Comparison of ENCODE assay signal across 1 cellular context in genomic region chr1:217140041-217140901, GRCh38.
TF ChIP-seq lines count a peak whose summit lies in the region.

No MANE protein-coding gene starts in this region.

TF ChIP-seq in GM23338, 12 proteins besides CTCF, POLR2A, EP300 and RAD21:
- TF ChIP-seq, protein P1, sequence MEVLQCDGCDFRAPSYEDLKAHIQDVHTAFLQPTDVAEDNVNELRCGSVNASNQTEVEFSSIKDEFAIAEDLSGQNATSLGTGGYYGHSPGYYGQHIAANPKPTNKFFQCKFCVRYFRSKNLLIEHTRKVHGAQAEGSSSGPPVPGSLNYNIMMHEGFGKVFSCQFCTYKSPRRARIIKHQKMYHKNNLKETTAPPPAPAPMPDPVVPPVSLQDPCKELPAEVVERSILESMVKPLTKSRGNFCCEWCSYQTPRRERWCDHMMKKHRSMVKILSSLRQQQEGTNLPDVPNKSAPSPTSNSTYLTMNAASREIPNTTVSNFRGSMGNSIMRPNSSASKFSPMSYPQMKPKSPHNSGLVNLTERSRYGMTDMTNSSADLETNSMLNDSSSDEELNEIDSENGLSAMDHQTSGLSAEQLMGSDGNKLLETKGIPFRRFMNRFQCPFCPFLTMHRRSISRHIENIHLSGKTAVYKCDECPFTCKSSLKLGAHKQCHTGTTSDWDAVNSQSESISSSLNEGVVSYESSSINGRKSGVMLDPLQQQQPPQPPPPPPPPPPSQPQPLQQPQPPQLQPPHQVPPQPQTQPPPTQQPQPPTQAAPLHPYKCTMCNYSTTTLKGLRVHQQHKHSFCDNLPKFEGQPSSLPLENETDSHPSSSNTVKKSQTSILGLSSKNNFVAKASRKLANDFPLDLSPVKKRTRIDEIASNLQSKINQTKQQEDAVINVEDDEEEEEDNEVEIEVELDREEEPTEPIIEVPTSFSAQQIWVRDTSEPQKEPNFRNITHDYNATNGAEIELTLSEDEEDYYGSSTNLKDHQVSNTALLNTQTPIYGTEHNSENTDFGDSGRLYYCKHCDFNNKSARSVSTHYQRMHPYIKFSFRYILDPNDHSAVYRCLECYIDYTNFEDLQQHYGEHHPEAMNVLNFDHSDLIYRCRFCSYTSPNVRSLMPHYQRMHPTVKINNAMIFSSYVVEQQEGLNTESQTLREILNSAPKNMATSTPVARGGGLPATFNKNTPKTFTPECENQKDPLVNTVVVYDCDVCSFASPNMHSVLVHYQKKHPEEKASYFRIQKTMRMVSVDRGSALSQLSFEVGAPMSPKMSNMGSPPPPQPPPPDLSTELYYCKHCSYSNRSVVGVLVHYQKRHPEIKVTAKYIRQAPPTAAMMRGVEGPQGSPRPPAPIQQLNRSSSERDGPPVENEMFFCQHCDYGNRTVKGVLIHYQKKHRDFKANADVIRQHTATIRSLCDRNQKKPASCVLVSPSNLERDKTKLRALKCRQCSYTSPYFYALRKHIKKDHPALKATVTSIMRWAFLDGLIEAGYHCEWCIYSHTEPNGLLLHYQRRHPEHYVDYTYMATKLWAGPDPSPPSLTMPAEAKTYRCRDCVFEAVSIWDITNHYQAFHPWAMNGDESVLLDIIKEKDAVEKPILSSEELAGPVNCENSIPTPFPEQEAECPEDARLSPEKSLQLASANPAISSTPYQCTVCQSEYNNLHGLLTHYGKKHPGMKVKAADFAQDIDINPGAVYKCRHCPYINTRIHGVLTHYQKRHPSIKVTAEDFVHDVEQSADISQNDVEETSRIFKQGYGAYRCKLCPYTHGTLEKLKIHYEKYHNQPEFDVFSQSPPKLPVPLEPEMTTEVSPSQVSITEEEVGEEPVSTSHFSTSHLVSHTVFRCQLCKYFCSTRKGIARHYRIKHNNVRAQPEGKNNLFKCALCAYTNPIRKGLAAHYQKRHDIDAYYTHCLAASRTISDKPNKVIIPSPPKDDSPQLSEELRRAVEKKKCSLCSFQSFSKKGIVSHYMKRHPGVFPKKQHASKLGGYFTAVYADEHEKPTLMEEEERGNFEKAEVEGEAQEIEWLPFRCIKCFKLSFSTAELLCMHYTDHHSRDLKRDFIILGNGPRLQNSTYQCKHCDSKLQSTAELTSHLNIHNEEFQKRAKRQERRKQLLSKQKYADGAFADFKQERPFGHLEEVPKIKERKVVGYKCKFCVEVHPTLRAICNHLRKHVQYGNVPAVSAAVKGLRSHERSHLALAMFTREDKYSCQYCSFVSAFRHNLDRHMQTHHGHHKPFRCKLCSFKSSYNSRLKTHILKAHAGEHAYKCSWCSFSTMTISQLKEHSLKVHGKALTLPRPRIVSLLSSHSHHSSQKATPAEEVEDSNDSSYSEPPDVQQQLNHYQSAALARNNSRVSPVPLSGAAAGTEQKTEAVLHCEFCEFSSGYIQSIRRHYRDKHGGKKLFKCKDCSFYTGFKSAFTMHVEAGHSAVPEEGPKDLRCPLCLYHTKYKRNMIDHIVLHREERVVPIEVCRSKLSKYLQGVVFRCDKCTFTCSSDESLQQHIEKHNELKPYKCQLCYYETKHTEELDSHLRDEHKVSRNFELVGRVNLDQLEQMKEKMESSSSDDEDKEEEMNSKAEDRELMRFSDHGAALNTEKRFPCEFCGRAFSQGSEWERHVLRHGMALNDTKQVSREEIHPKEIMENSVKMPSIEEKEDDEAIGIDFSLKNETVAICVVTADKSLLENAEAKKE (CRISPR knock-in tag; IDR thresholded peaks at IDR 0.05): no peak
- TF ChIP-seq NANOG (IDR thresholded peaks at IDR 0.05; ENCODE audit: borderline replicate concordance) (no peak), ZNF114 (CRISPR knock-in tag; IDR thresholded peaks at IDR 0.05) (no peak), EZH2phosphoT487 (IDR thresholded peaks at IDR 0.05; ENCODE audit: unreplicated experiment) (no peak), CREB1 (CRISPR knock-in tag; IDR thresholded peaks at IDR 0.05; ENCODE audit: low read depth) (no peak), ZNF331 (CRISPR knock-in tag; IDR thresholded peaks at IDR 0.05; ENCODE audit: low read depth) (no peak), JUNB (IDR thresholded peaks at IDR 0.05; ENCODE audit: unreplicated experiment) (no peak), ETS1 (IDR thresholded peaks at IDR 0.05) (no peak), POLR2AphosphoS5 (IDR thresholded peaks at IDR 0.05; ENCODE audit: low read depth) (no peak), STAT1 (IDR thresholded peaks at IDR 0.05; ENCODE audit: unreplicated experiment) (no peak), EZH2 (IDR thresholded peaks at IDR 0.05; ENCODE audit: low read depth, unreplicated experiment) (no peak)
